ENCODE assay signal across 9 cellular contexts in the genomic region with DNA sequence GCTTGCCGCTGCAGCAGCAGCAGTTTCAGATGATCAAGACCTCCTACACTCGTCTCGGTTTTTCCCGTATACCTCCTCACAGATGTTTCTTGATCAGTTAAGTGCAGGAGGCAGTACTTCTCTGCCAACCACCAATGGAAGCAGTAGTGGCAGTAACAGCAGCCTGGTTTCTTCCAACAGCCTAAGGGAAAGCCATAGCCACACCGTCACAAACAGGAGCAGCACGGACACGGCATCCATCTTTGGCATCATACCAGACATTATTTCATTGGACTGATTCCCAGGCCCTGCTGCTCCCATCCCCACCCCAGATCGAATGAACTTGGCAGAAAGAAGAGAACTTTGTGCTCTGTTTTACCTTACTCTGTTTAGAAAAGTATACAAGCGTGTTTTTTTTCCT. TPM values are rescaled to one million over a fixed set of nuclear protein-coding genes. Genes with fewer than 3 reads are reported as not detected.
A peak's percentile ranks its signal among the peaks of the same experiment; 100 is the strongest.
DNase-seq lines count a peak whose midpoint lies in the region; ATAC-seq and TF ChIP-seq lines count a peak whose summit lies in the region.
"Had no signal": no experiment of that assay in that cellular context is flagged by ENCODE, and none has a peak within 500 bp of the region (broad histone marks: within the 10 kb centered on the region; RNA-seq: fewer than 3 reads in every experiment).

No MANE protein-coding gene starts in this region.

- peaks cover 8% of the 10 kb centered on the region; the same call in 1 of the 2 replicates for H3K36me3 ChIP-seq in H7 (replicated peaks; ENCODE audit: control insufficient read depth, insufficient read depth, low read length)

- no peak for DNase-seq in stimulated activated naive CD8-positive, alpha-beta T cell treated with anti-CD3 and anti-CD28 coated beads, Interleukin-15, Interleukin-2, amounts not matched to agents 100 U/mL and 50 U/mL, for 24 hours
- peak; percentile 85 to 93 for DNase-seq in cardiac fibroblast (ENCODE audit: low read depth in 2 of 2)
- DNase-seq in lung microvascular endothelial cell (ENCODE audit: low read depth in 2 of 2) = peak; percentile 59 to 89
- no peak for DNase-seq in NCI-H128 (lab: John Stamatoyannopoulos, UW; ENCODE audit: unreplicated experiment)
- DNase-seq in H7 = no peak
- DNase-seq in COLO829 (ENCODE audit: low spot score) = no peak
- no peak for DNase-seq in RKO (ENCODE audit: low spot score)
- DNase-seq: DND-41 had no signal

- H3K27ac Mint-ChIP-seq in stimulated activated naive CD8-positive, alpha-beta T cell treated with anti-CD3 and anti-CD28 coated beads, Interleukin-15, Interleukin-2, amounts not matched to agents 100 ng/mL and 50 ng/mL, for 24 hours = peak overlapping the region; percentile 64

- TF ChIP-seq CTCF in cardiac fibroblast (IDR thresholded peaks at IDR 0.05; ENCODE audit: low read depth, low read length) = no peak

- H3K4me3 ChIP-seq in cardiac fibroblast (replicated peaks in 1 of 2; ENCODE audit: low read depth in 2 of 2, low read length in 2 of 2) (peak overlapping the region; percentile 1 to 32), H7 (ENCODE audit: insufficient read depth, low read depth, low read length) (no peak overlapping the region)

- no peaks in the 10 kb centered on the region for H3K27me3 Mint-ChIP-seq in stimulated activated naive CD8-positive, alpha-beta T cell treated with anti-CD3 and anti-CD28 coated beads, Interleukin-15, Interleukin-2, amounts not matched to agents 100 ng/mL and 50 ng/mL, for 24 hours

- no peak overlapping the region for H3K4me3 Mint-ChIP-seq in stimulated activated naive CD8-positive, alpha-beta T cell treated with anti-CD3 and anti-CD28 coated beads, Interleukin-15, Interleukin-2, amounts not matched to agents 100 ng/mL and 50 ng/mL, for 24 hours

- no peak for ATAC-seq in stimulated activated naive CD8-positive, alpha-beta T cell treated with anti-CD3 and anti-CD28 coated beads, Interleukin-15, Interleukin-2, amounts not matched to agents 100 U/mL and 50 U/mL, for 24 hours

- H3K27me3 ChIP-seq in H7 (ENCODE audit: control insufficient read depth, insufficient read depth, low read length) = no peaks in the 10 kb centered on the region

- H3K4me1 Mint-ChIP-seq in stimulated activated naive CD8-positive, alpha-beta T cell treated with anti-CD3 and anti-CD28 coated beads, Interleukin-15, Interleukin-2, amounts not matched to agents 100 ng/mL and 50 ng/mL, for 24 hours (ENCODE audit: low read depth) = peaks cover 3% of the 10 kb centered on the region

- peaks cover 70% of the 10 kb centered on the region for H3K36me3 Mint-ChIP-seq in stimulated activated naive CD8-positive, alpha-beta T cell treated with anti-CD3 and anti-CD28 coated beads, Interleukin-15, Interleukin-2, amounts not matched to agents 100 ng/mL and 50 ng/mL, for 24 hours (ENCODE audit: low read depth)

- H3K9me3 Mint-ChIP-seq in stimulated activated naive CD8-positive, alpha-beta T cell treated with anti-CD3 and anti-CD28 coated beads, Interleukin-15, Interleukin-2, amounts not matched to agents 100 ng/mL and 50 ng/mL, for 24 hours = no peaks in the 10 kb centered on the region

RNA-seq across cellular contexts. Expression of gene CALML4, which starts 17.6 kb away (rescaled TPM):
- 1.1 and 1.4 TPM in 2 replicates for total RNA-seq in lung microvascular endothelial cell
- 5.6 and 7.4 TPM in 2 replicates for total RNA-seq in H7 (2014; rRNA removed; shearing (Covaris generic))

RNA-seq across cellular contexts. Expression of gene CLN6, which starts 42.0 kb away (rescaled TPM):
- 6.5 and 10.3 TPM in 2 replicates for total RNA-seq in lung microvascular endothelial cell
- 32.5 and 33.7 TPM in 2 replicates for total RNA-seq in H7 (2014; rRNA removed; shearing (Covaris generic))

Comparison
In these comparisons a context has a peak if more than half of its experiments do, and no peak if none do; other contexts are left out.
1. DNase-seq: peak in cardiac fibroblast (2 of 2) and lung microvascular endothelial cell (2 of 2); none in stimulated activated naive CD8-positive, alpha-beta T cell treated with anti-CD3 and anti-CD28 coated beads, Interleukin-15, Interleukin-2, amounts not matched to agents 100 U/mL and 50 U/mL, for 24 hours (single experiment), NCI-H128 (single experiment), H7 (single experiment), COLO829 (single experiment) and RKO (single experiment).